ENCODE assay signal across 11 cellular contexts in the genomic region with DNA sequence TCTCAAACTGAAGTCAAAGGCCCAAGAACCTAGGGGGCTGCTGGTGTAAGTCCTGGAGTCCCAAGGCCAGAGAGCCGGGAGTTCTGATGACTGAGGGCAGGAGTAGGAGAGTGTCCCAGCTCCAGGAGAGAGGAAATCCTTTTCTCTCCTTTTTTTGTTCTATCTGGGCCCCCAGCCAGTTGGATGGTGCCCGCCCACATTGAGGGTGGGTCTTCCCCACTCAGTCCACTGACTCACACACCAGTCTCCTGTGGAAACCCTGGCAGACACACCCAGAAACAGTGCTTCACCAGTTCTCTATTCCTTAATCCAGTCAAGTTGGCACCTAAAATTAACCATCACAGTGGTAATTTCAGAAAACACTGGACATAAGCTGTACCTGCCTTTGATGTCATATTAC. TPM values are rescaled to one million over a fixed set of nuclear protein-coding genes. Genes with fewer than 3 reads are reported as not detected.
DNase-seq lines count a peak whose midpoint lies in the region; ATAC-seq and TF ChIP-seq lines count a peak whose summit lies in the region.
"Had no signal": no experiment of that assay in that cellular context is flagged by ENCODE, and none has a peak within 500 bp of the region (broad histone marks: within the 10 kb centered on the region; RNA-seq: fewer than 3 reads in every experiment).

No MANE protein-coding gene starts in this region.

- H3K27me3 Mint-ChIP-seq in naive thymus-derived CD8-positive, alpha-beta T cell, result no peaks in the 10 kb centered on the region
- H3K27me3 Mint-ChIP-seq: activated CD4-positive, alpha-beta memory T cell treated with anti-CD3 and anti-CD28 coated beads, Interleukin-2, amount 10 ng/mL, durations not matched to agents 7 days and 5 days had no signal

- peaks cover 0 to 14% (median 0%) of the 10 kb centered on the region in 3 donors for H3K36me3 Mint-ChIP-seq in naive thymus-derived CD8-positive, alpha-beta T cell

- TF ChIP-seq CTCF in GM10248 (IDR thresholded peaks at IDR 0.05; ENCODE audit: control extremely low read depth, extremely low read depth, low read depth, missing control alignments), result no peak

- no peaks in the 10 kb centered on the region for H3K9me3 Mint-ChIP-seq in naive thymus-derived CD8-positive, alpha-beta T cell

- CTCF ChIA-PET in GM10248 (lab: Yijun Ruan, JAX), result interaction anchor here (1.1 to 4.5 kb wide), 3 partner anchors 10 to 66 kb away, joined by 3 to 37 read pairs (median 9); no protein-coding TSS in a partner anchor

- POLR2A ChIA-PET in naive thymus-derived CD8-positive, alpha-beta T cell (lab: Charles Lee), result no interaction called here
- POLR2A ChIA-PET in GM10248 (lab: Yijun Ruan, JAX), result no interaction called here

- ATAC-seq in naive thymus-derived CD8-positive, alpha-beta T cell, result no peak

- intact Hi-C loops in posterior vena cava (cut with DNase I), result loop anchor here in 1 of 2 donors (5.0 kb wide), 1 partner anchor 740 kb away; no protein-coding TSS in a partner anchor

- H3K4me1 Mint-ChIP-seq in naive thymus-derived CD8-positive, alpha-beta T cell, result peaks cover 9 to 24% (median 14%) of the 10 kb centered on the region in 4 donors

- H3K4me3 Mint-ChIP-seq in naive thymus-derived CD8-positive, alpha-beta T cell, result no peak overlapping the region
- H3K4me3 Mint-ChIP-seq: activated CD4-positive, alpha-beta memory T cell treated with anti-CD3 and anti-CD28 coated beads, Interleukin-2, amount 10 ng/mL, durations not matched to agents 7 days and 5 days had no signal

- H3K27ac Mint-ChIP-seq in naive thymus-derived CD8-positive, alpha-beta T cell, result no peak overlapping the region
- H3K27ac Mint-ChIP-seq: activated CD4-positive, alpha-beta memory T cell treated with anti-CD3 and anti-CD28 coated beads, Interleukin-2, amount 10 ng/mL, durations not matched to agents 7 days and 5 days had no signal

- peak; percentile 58 for DNase-seq in ELR (ENCODE audit: low read depth)
- DNase-seq in amniotic stem cell (lab: John Stamatoyannopoulos, UW), result peak; percentile 23
- peak; percentile 60 for DNase-seq in fibroblast of the conjunctiva (ENCODE audit: low read depth)
- peak; percentile 91 for DNase-seq in posterior vena cava (ENCODE audit: low spot score)
- DNase-seq in naive thymus-derived CD8-positive, alpha-beta T cell, result no peak
- DNase-seq in NCI-H1048 (lab: John Stamatoyannopoulos, UW), result no peak
- DNase-seq in GM10248 (ENCODE audit: extremely low spot score), result no peak
- DNase-seq in superior temporal gyrus (ENCODE audit: extremely low spot score), result no peak
- DNase-seq: activated CD4-positive, alpha-beta memory T cell treated with anti-CD3 and anti-CD28 coated beads, Interleukin-2, amount 10 ng/mL, durations not matched to agents 7 days and 5 days; NCI-H82; small intestine had no signal

RNA-seq across cellular contexts. Expression of gene WDR26, which starts 12.7 kb away (rescaled TPM):
- 10 to 100 TPM; 68.6 to 72.8 TPM for total RNA-seq in posterior vena cava
- total RNA-seq in naive thymus-derived CD8-positive, alpha-beta T cell, result 100 to 1,000 TPM; 119 to 121 TPM
- 1 to 10 TPM; 2.7 to 3.8 (median 2.8) TPM for polyA plus RNA-seq in naive thymus-derived CD8-positive, alpha-beta T cell

Comparison
In these comparisons a context has a peak if more than half of its experiments do, and no peak if none do; other contexts are left out.
1. DNase-seq: peak in ELR (single experiment), amniotic stem cell (single experiment), fibroblast of the conjunctiva (single experiment) and posterior vena cava (single experiment); none in naive thymus-derived CD8-positive, alpha-beta T cell (0 of 10), NCI-H1048 (single experiment), GM10248 (single experiment) and superior temporal gyrus (single experiment).